In genomic region chr11:111303476-111303875, GRCh38 we compare ENCODE assay signal across 1 cellular context.
A peak's percentile ranks its signal among the peaks of the same experiment; 100 is the strongest.
TF ChIP-seq lines count a peak whose summit lies in the region.

No MANE protein-coding gene starts in this region.

TF ChIP-seq in HEK293, 187 proteins besides CTCF, POLR2A, EP300 and RAD21 (continued from another document):
- TF ChIP-seq ATF2 (tag by site-specific recombination; IDR thresholded peaks at IDR 0.05; ENCODE audit: low read depth) (no peak), ZBTB44 (tag by site-specific recombination; IDR thresholded peaks at IDR 0.05) (no peak), ZBTB17 (tag by site-specific recombination; IDR thresholded peaks at IDR 0.05) (0 out of 2 replicates have a peak, but pooled peaks have one; percentile 31), ZNF585B (tag by site-specific recombination; IDR thresholded peaks at IDR 0.05) (no peak), WT1 (tag by site-specific recombination; IDR thresholded peaks at IDR 0.05) (no peak), REST (tag by site-specific recombination; IDR thresholded peaks at IDR 0.05) (no peak), ZNF23 (tag by site-specific recombination; IDR thresholded peaks at IDR 0.05; ENCODE audit: borderline replicate concordance) (no peak), OSR2 (tag by site-specific recombination; IDR thresholded peaks at IDR 0.05) (peak; percentile 58; the same call in 1 of the 2 replicates), ZNF146 (tag by site-specific recombination; IDR thresholded peaks at IDR 0.05) (no peak), HOXD13 (CRISPR knock-in tag; IDR thresholded peaks at IDR 0.05; ENCODE audit: borderline replicate concordance) (no peak), ZNF549 (tag by site-specific recombination; IDR thresholded peaks at IDR 0.05) (peak; percentile 55; the same call in 1 of the 2 replicates), MZF1 (tag by site-specific recombination; IDR thresholded peaks at IDR 0.05; ENCODE audit: borderline replicate concordance) (no peak), ZNF221 (tag by site-specific recombination; IDR thresholded peaks at IDR 0.05; ENCODE audit: borderline replicate concordance) (no peak), ZNF398 (tag by site-specific recombination; IDR thresholded peaks at IDR 0.05) (no peak), TRIM28 (IDR thresholded peaks at IDR 0.05; ENCODE audit: borderline replicate concordance, low read length) (peak; percentile 75; the same call in 1 of the 2 replicates), INSM2 (tag by site-specific recombination; IDR thresholded peaks at IDR 0.05) (no peak), ZNF639 (tag by site-specific recombination; IDR thresholded peaks at IDR 0.05) (no peak), ZNF530 (tag by site-specific recombination; IDR thresholded peaks at IDR 0.05; ENCODE audit: low read depth) (no peak), ZNF350 (tag by site-specific recombination; IDR thresholded peaks at IDR 0.05) (peak; percentile 89), ZNF548 (tag by site-specific recombination; IDR thresholded peaks at IDR 0.05) (no peak), ZNF544 (tag by site-specific recombination; IDR thresholded peaks at IDR 0.05) (no peak)
